ENCODE assay signal across 10 cellular contexts in genomic region chr5:85049020-85049419, GRCh38.
DNase-seq lines count a peak whose midpoint lies in the region; ATAC-seq and TF ChIP-seq lines count a peak whose summit lies in the region.
"Had no signal": no experiment of that assay in that cellular context is flagged by ENCODE, and none has a peak within 500 bp of the region (broad histone marks: within the 10 kb centered on the region; RNA-seq: fewer than 3 reads in every experiment).

No MANE protein-coding gene starts in this region.

- H3K9me3 ChIP-seq in right atrium auricular region (no peaks in the 10 kb centered on the region), heart left ventricle (no peaks in the 10 kb centered on the region)
- H3K9me3 ChIP-seq: BLaER1, upper lobe of left lung had no signal

- H3K27me3 Mint-ChIP-seq in stimulated activated naive CD8-positive, alpha-beta T cell treated with anti-CD3 and anti-CD28 coated beads, Interleukin-15, amount 100 ng/mL, for 72 hours: no peaks in the 10 kb centered on the region
- H3K27me3 Mint-ChIP-seq in activated T-helper 2 cell treated with anti-CD3 and anti-CD28 coated beads, Interferon-gamma antibody, Interleukin-2, Interleukin-4, amounts not matched to agents 10 μg/mL and 5 μg/mL and 100 μg/mL, durations not matched to agents 14 hours and 24 hours and 36 hours (ENCODE audit: low read depth): no peaks in the 10 kb centered on the region

- H3K36me3 ChIP-seq in right atrium auricular region: no peaks in the 10 kb centered on the region
- H3K36me3 ChIP-seq in heart left ventricle: no peaks in the 10 kb centered on the region
- H3K36me3 ChIP-seq: BLaER1, upper lobe of left lung had no signal

- no peak overlapping the region for H3K4me3 ChIP-seq in right atrium auricular region
- H3K4me3 ChIP-seq in heart left ventricle: no peak overlapping the region
- H3K4me3 ChIP-seq: BLaER1, upper lobe of left lung had no signal

- TF ChIP-seq POLR2A in heart left ventricle (IDR thresholded peaks at IDR 0.05): no peak

- H3K27me3 ChIP-seq in right atrium auricular region (no peaks in the 10 kb centered on the region), heart left ventricle (no peaks in the 10 kb centered on the region)
- H3K27me3 ChIP-seq: BLaER1, upper lobe of left lung had no signal

- ATAC-seq in Right ventricle myocardium superior (ENCODE audit: poor library complexity) (peak; percentile 64), heart left ventricle (peak in 3 of 4 donors; percentile 38 to 72 (median 61)), HG03280 (IDR thresholded peaks at IDR 0.05; ENCODE audit: unreplicated experiment) (no peak)
- no peak for ATAC-seq in stimulated activated naive CD8-positive, alpha-beta T cell treated with anti-CD3 and anti-CD28 coated beads, Interleukin-15, amount 100 ng/mL, for 72 hours

- 4 to 15% (median 9%) methylated on average over 1 of the region's 1 CpG for WGBS in heart left ventricle, 4 donors

- H3K36me3 Mint-ChIP-seq in activated T-helper 2 cell treated with anti-CD3 and anti-CD28 coated beads, Interferon-gamma antibody, Interleukin-2, Interleukin-4, amounts not matched to agents 10 μg/mL and 5 μg/mL and 100 μg/mL, durations not matched to agents 14 hours and 24 hours and 36 hours (ENCODE audit: low read depth): no peaks in the 10 kb centered on the region

- DNase-seq in Right ventricle myocardium superior (no peak), right atrium auricular region (ENCODE audit: low spot score) (no peak), RKO (ENCODE audit: low spot score) (peak; percentile 6), heart left ventricle (no peak)
- no peak for DNase-seq in activated CD4-positive, alpha-beta T cell treated with anti-CD3 and anti-CD28 coated beads for 4 hours
- no peak for DNase-seq in stimulated activated naive CD8-positive, alpha-beta T cell treated with anti-CD3 and anti-CD28 coated beads, Interleukin-15, amount 100 ng/mL, for 72 hours
- DNase-seq in activated T-helper 2 cell treated with anti-CD3 and anti-CD28 coated beads, Interferon-gamma antibody, Interleukin-2, Interleukin-4, amounts not matched to agents 10 μg/mL and 5 μg/mL and 100 μg/mL, durations not matched to agents 14 hours and 24 hours and 36 hours (ENCODE audit: low spot score): no peak
- DNase-seq: upper lobe of left lung had no signal

- H3K9me3 Mint-ChIP-seq in stimulated activated naive CD8-positive, alpha-beta T cell treated with anti-CD3 and anti-CD28 coated beads, Interleukin-15, amount 100 ng/mL, for 72 hours: no peaks in the 10 kb centered on the region
- H3K9me3 Mint-ChIP-seq in activated T-helper 2 cell treated with anti-CD3 and anti-CD28 coated beads, Interferon-gamma antibody, Interleukin-2, Interleukin-4, amounts not matched to agents 10 μg/mL and 5 μg/mL and 100 μg/mL, durations not matched to agents 14 hours and 24 hours and 36 hours: peaks cover 2% of the 10 kb centered on the region

- intact Hi-C loops in Right ventricle myocardium superior (cut with DNase I): no loop called here
- intact Hi-C loops in heart left ventricle (cut with DNase I): loop anchor here in 4 of 10 donors (5.0 kb wide), 2 partner anchors 772 to 777 kb away; no protein-coding TSS in a partner anchor
- intact Hi-C loops in activated T-helper 2 cell treated with anti-CD3 and anti-CD28 coated beads, Interferon-gamma antibody, Interleukin-2, Interleukin-4, amounts not matched to agents 10 μg/mL and 5 μg/mL and 100 μg/mL, durations not matched to agents 14 hours and 24 hours and 36 hours (cut with micrococcal nuclease): no loop called here

- no peak overlapping the region for H3K27ac Mint-ChIP-seq in stimulated activated naive CD8-positive, alpha-beta T cell treated with anti-CD3 and anti-CD28 coated beads, Interleukin-15, amount 100 ng/mL, for 72 hours
- H3K27ac Mint-ChIP-seq in activated T-helper 2 cell treated with anti-CD3 and anti-CD28 coated beads, Interferon-gamma antibody, Interleukin-2, Interleukin-4, amounts not matched to agents 10 μg/mL and 5 μg/mL and 100 μg/mL, durations not matched to agents 14 hours and 24 hours and 36 hours: no peak overlapping the region

- peak in 1 of 2 donors; percentile 52 for TF ChIP-seq CTCF in right atrium auricular region (IDR thresholded peaks at IDR 0.05)
- peak in 9 of 12 donors; percentile 22 to 47 (median 35) for TF ChIP-seq CTCF in heart left ventricle (IDR thresholded peaks at IDR 0.05)

- no peak overlapping the region for H3K4me3 Mint-ChIP-seq in stimulated activated naive CD8-positive, alpha-beta T cell treated with anti-CD3 and anti-CD28 coated beads, Interleukin-15, amount 100 ng/mL, for 72 hours
- no peak overlapping the region for H3K4me3 Mint-ChIP-seq in activated T-helper 2 cell treated with anti-CD3 and anti-CD28 coated beads, Interferon-gamma antibody, Interleukin-2, Interleukin-4, amounts not matched to agents 10 μg/mL and 5 μg/mL and 100 μg/mL, durations not matched to agents 14 hours and 24 hours and 36 hours (ENCODE audit: low read depth)

- no peaks in the 10 kb centered on the region for H3K4me1 Mint-ChIP-seq in stimulated activated naive CD8-positive, alpha-beta T cell treated with anti-CD3 and anti-CD28 coated beads, Interleukin-15, amount 100 ng/mL, for 72 hours
- H3K4me1 Mint-ChIP-seq in activated T-helper 2 cell treated with anti-CD3 and anti-CD28 coated beads, Interferon-gamma antibody, Interleukin-2, Interleukin-4, amounts not matched to agents 10 μg/mL and 5 μg/mL and 100 μg/mL, durations not matched to agents 14 hours and 24 hours and 36 hours (ENCODE audit: low read depth): no peaks in the 10 kb centered on the region

- no peak overlapping the region for H3K27ac ChIP-seq in right atrium auricular region
- H3K27ac ChIP-seq in heart left ventricle: no peak overlapping the region
- H3K27ac ChIP-seq: BLaER1, upper lobe of left lung had no signal

- H3K4me1 ChIP-seq in right atrium auricular region: no peaks in the 10 kb centered on the region
- peaks cover 0 to 4% (median 0%) of the 10 kb centered on the region in 12 donors for H3K4me1 ChIP-seq in heart left ventricle
- H3K4me1 ChIP-seq: BLaER1, upper lobe of left lung had no signal

Comparison
In these comparisons a context has a peak if more than half of its experiments do, and no peak if none do; other contexts are left out.
1. ATAC-seq: peak in Right ventricle myocardium superior (single experiment) and heart left ventricle (3 of 4); none in stimulated activated naive CD8-positive, alpha-beta T cell treated with anti-CD3 and anti-CD28 coated beads, Interleukin-15, amount 100 ng/mL, for 72 hours (single experiment) and HG03280 (single experiment).